Comparison of ENCODE assay signal across 1 cellular context in the genomic region with DNA sequence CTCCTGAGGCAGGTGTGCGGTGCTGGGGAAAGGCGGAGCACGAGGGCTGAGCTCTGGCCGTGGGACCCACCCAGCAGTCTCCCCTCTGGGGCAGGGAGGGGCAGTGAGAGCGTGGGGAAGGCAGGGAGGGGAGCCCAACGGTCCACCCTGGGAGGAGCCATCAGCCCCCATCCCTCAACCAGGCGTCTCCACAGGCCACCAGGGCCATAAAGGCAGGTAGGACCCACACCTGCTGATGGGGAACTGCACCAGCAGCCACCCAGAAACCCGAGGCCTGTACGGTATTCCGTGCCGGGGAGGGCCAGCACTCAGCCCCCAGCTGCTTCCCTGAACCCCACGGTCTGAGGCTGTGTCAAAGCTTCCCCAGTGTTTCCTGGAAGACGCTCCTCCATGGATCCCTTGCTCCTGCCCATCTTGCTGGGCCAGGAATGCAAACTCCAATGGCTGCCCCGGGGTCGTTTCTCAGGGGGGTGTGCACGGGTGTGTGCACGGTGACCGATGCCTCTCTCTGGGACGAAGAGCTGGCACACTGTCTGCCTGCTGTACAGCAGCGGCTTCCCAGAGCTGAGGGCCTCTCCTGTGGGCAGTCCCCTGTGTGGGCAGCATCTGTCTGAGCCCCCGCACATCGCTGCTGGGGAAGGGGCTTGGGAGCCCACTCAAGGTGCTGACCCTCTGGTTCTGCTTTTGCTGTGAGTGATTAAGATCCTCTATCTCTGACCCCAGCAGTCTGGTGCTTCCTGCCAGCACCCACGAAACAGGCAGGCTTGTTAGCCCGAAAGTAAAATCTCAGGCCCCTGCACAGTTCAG.
TF ChIP-seq lines count a peak whose summit lies in the region.

No MANE protein-coding gene starts in this region.

TF ChIP-seq in WTC11, 78 proteins besides CTCF, POLR2A, EP300 and RAD21 (continued from another document):
- TF ChIP-seq, protein P1, sequence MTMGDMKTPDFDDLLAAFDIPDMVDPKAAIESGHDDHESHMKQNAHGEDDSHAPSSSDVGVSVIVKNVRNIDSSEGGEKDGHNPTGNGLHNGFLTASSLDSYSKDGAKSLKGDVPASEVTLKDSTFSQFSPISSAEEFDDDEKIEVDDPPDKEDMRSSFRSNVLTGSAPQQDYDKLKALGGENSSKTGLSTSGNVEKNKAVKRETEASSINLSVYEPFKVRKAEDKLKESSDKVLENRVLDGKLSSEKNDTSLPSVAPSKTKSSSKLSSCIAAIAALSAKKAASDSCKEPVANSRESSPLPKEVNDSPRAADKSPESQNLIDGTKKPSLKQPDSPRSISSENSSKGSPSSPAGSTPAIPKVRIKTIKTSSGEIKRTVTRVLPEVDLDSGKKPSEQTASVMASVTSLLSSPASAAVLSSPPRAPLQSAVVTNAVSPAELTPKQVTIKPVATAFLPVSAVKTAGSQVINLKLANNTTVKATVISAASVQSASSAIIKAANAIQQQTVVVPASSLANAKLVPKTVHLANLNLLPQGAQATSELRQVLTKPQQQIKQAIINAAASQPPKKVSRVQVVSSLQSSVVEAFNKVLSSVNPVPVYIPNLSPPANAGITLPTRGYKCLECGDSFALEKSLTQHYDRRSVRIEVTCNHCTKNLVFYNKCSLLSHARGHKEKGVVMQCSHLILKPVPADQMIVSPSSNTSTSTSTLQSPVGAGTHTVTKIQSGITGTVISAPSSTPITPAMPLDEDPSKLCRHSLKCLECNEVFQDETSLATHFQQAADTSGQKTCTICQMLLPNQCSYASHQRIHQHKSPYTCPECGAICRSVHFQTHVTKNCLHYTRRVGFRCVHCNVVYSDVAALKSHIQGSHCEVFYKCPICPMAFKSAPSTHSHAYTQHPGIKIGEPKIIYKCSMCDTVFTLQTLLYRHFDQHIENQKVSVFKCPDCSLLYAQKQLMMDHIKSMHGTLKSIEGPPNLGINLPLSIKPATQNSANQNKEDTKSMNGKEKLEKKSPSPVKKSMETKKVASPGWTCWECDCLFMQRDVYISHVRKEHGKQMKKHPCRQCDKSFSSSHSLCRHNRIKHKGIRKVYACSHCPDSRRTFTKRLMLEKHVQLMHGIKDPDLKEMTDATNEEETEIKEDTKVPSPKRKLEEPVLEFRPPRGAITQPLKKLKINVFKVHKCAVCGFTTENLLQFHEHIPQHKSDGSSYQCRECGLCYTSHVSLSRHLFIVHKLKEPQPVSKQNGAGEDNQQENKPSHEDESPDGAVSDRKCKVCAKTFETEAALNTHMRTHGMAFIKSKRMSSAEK (CRISPR knock-in tag; IDR thresholded peaks at IDR 0.05; ENCODE audit: borderline replicate concordance): no peak
- no peak for TF ChIP-seq FOXJ3 (CRISPR knock-in tag; IDR thresholded peaks at IDR 0.05; ENCODE audit: borderline replicate concordance)
- no peak for TF ChIP-seq ETV6 (CRISPR knock-in tag; IDR thresholded peaks at IDR 0.05)
- no peak for TF ChIP-seq ZNF671 (CRISPR knock-in tag; IDR thresholded peaks at IDR 0.05)
- TF ChIP-seq IRF2 (CRISPR knock-in tag; IDR thresholded peaks at IDR 0.05; ENCODE audit: borderline replicate concordance, low read depth): no peak
- no peak for TF ChIP-seq MYBL2 (CRISPR knock-in tag; IDR thresholded peaks at IDR 0.05)
- TF ChIP-seq, protein P2, sequence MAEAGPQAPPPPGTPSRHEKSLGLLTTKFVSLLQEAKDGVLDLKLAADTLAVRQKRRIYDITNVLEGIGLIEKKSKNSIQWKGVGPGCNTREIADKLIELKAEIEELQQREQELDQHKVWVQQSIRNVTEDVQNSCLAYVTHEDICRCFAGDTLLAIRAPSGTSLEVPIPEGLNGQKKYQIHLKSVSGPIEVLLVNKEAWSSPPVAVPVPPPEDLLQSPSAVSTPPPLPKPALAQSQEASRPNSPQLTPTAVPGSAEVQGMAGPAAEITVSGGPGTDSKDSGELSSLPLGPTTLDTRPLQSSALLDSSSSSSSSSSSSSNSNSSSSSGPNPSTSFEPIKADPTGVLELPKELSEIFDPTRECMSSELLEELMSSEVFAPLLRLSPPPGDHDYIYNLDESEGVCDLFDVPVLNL (CRISPR knock-in tag; IDR thresholded peaks at IDR 0.05; ENCODE audit: borderline replicate concordance, low read depth): no peak
- no peak for TF ChIP-seq ZNF263 (CRISPR knock-in tag; IDR thresholded peaks at IDR 0.05; ENCODE audit: low read depth)
- TF ChIP-seq OVOL2 (CRISPR knock-in tag; IDR thresholded peaks at IDR 0.05; ENCODE audit: borderline replicate concordance): no peak
